18 cellular contexts compared by ENCODE assay signal in the genomic region with DNA sequence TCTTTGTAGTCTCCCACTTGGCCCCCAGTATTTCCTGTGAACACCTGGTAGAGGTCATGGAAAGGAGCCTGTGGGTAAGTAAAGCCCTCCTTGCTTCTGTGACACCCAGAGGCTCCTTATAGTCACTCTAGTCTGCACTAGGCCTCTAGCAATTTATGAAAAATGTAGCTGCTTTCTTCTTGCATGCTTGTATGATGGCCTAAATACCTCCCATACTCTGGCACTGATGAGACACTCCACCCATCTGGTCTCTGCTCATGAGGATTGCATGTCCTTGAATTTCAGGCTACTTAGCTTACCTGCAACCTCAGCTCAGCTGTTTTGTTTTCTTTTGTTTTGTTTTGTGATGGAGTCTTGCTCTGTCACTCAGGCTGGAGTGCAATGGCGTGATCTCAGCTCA. TPM values are rescaled to one million over a fixed set of nuclear protein-coding genes. Genes with fewer than 3 reads are reported as not detected.
"Had no signal": no experiment of that assay in that cellular context is flagged by ENCODE, and none has a peak within 500 bp of the region (broad histone marks: within the 10 kb centered on the region; RNA-seq: fewer than 3 reads in every experiment).

No MANE protein-coding gene starts in this region.

- ATAC-seq: activated CD4-positive, alpha-beta T cell treated with anti-CD3 and anti-CD28 coated beads for 36 hours; activated CD8-positive, alpha-beta T cell treated with anti-CD3 and anti-CD28 coated beads for 36 hours; activated naive CD8-positive, alpha-beta T cell treated with anti-CD3 and anti-CD28 coated beads, Interleukin-2, amount 50 U/mL, for 24 hours; effector memory CD8-positive, alpha-beta T cell; gastrocnemius medialis; left ventricle myocardium superior had no signal

- H3K27ac ChIP-seq: cardiac muscle cell, gastrocnemius medialis, sigmoid colon, VCaP had no signal

- H3K27me3 ChIP-seq: cardiac muscle cell, gastrocnemius medialis, sigmoid colon had no signal

- DNase-seq: activated CD4-positive, alpha-beta T cell treated with anti-CD3 and anti-CD28 coated beads for 36 hours; activated CD8-positive, alpha-beta memory T cell treated with anti-CD3 and anti-CD28 coated beads, Interleukin-2, amount 50 U/mL, for 48 hours; activated CD8-positive, alpha-beta T cell treated with anti-CD3 and anti-CD28 coated beads for 36 hours; activated naive CD4-positive, alpha-beta T cell treated with Interleukin-2 at 50 U/mL for 16 hours; activated naive CD8-positive, alpha-beta T cell treated with anti-CD3 and anti-CD28 coated beads, Interleukin-2, amount 50 U/mL, for 24 hours; effector memory CD8-positive, alpha-beta T cell; gastrocnemius medialis; left ventricle myocardium superior; sigmoid colon; stimulated activated CD4-positive, alpha-beta T cell treated with anti-CD3 and anti-CD28 coated beads, Interleukin-12 subunit alpha, Interleukin-12 subunit beta, amount 100 ng/mL, for 4 hours; stimulated activated naive CD4-positive, alpha-beta T cell treated with Interleukin-2 at 50 U/mL for 16 hours; T1000 had no signal

- H3K9me3 ChIP-seq: gastrocnemius medialis, sigmoid colon had no signal

- H3K4me1 ChIP-seq: gastrocnemius medialis, sigmoid colon had no signal

- H3K36me3 ChIP-seq: cardiac muscle cell, gastrocnemius medialis, sigmoid colon had no signal

- H3K4me3 ChIP-seq: cardiac muscle cell, gastrocnemius medialis, sigmoid colon had no signal

- FAIRE-seq: colon had no signal

RNA-seq across cellular contexts. Expression of a gene that starts 4.6 kb away (rescaled TPM):
- total RNA-seq: activated CD4-positive, alpha-beta T cell treated with anti-CD3 and anti-CD28 coated beads for 36 hours; activated CD8-positive, alpha-beta T cell treated with anti-CD3 and anti-CD28 coated beads for 36 hours; activated T-helper 1 cell treated with anti-CD3 and anti-CD28 coated beads, Interleukin-12 subunit alpha, Interleukin-12 subunit beta, Interleukin-2, Interleukin-4 antibody, amounts not matched to agents 30 ng/mL and 10 ng/mL and 1 ng/mL, durations not matched to agents 14 hours and 24 hours and 36 hours; cardiac muscle cell; gastrocnemius medialis; left ventricle myocardium superior; pulmonary artery endothelial cell; sigmoid colon had no signal
- polyA plus RNA-seq: cardiac muscle cell, neural cell had no signal
